Comparison of ENCODE assay signal across 2 cellular contexts in genomic region chr1:20079661-20080305, GRCh38.
TF ChIP-seq lines count a peak whose summit lies in the region.

No MANE protein-coding gene starts in this region.

TF ChIP-seq in SK-N-SH, 30 proteins besides CTCF, POLR2A, EP300 and RAD21 (continued from another document):
- TF ChIP-seq PBX3 (IDR thresholded peaks at IDR 0.05) = no peak
- no peak for TF ChIP-seq USF2 (IDR thresholded peaks at IDR 0.05; ENCODE audit: borderline replicate concordance, low read depth, low read length)
- no peak for TF ChIP-seq MAX (IDR thresholded peaks at IDR 0.05; ENCODE audit: low read depth)
- TF ChIP-seq FOXJ3 (CRISPR knock-in tag; IDR thresholded peaks at IDR 0.05) = no peak
- TF ChIP-seq USF1 (IDR thresholded peaks at IDR 0.05; ENCODE audit: borderline replicate concordance, low read depth) = no peak
- no peak for TF ChIP-seq MXI1 (IDR thresholded peaks at IDR 0.05; ENCODE audit: low read depth, low read length)
- TF ChIP-seq RXRA (IDR thresholded peaks at IDR 0.05; ENCODE audit: borderline replicate concordance, low read depth) = no peak
- TF ChIP-seq GABPA (IDR thresholded peaks at IDR 0.05; ENCODE audit: low read depth) = no peak
- TF ChIP-seq MEF2A (IDR thresholded peaks at IDR 0.05; ENCODE audit: borderline replicate concordance, low read depth) = no peak
- TF ChIP-seq POLR2AphosphoS5 (IDR thresholded peaks at IDR 0.05; ENCODE audit: low read depth, low read length) = no peak
- TF ChIP-seq YY1 (IDR thresholded peaks at IDR 0.05; ENCODE audit: low read depth) = no peak

TF ChIP-seq in SK-N-SH treated with all-trans-retinoic acid at 6 μM for 48 hours, 23 proteins besides CTCF, POLR2A, EP300 and RAD21 (continued from another document):
- TF ChIP-seq CSRNP3 (CRISPR knock-in tag; IDR thresholded peaks at IDR 0.05) (no peak), POU6F1 (CRISPR knock-in tag; IDR thresholded peaks at IDR 0.05; ENCODE audit: borderline replicate concordance, low read depth) (no peak), ISL1 (CRISPR knock-in tag; IDR thresholded peaks at IDR 0.05) (no peak), TCF4 (CRISPR knock-in tag; IDR thresholded peaks at IDR 0.05; ENCODE audit: borderline replicate concordance) (no peak), ZNF565 (CRISPR knock-in tag; conservative IDR thresholded peaks at IDR 0.05; ENCODE audit: low read depth) (no peak)
